In the genomic region with DNA sequence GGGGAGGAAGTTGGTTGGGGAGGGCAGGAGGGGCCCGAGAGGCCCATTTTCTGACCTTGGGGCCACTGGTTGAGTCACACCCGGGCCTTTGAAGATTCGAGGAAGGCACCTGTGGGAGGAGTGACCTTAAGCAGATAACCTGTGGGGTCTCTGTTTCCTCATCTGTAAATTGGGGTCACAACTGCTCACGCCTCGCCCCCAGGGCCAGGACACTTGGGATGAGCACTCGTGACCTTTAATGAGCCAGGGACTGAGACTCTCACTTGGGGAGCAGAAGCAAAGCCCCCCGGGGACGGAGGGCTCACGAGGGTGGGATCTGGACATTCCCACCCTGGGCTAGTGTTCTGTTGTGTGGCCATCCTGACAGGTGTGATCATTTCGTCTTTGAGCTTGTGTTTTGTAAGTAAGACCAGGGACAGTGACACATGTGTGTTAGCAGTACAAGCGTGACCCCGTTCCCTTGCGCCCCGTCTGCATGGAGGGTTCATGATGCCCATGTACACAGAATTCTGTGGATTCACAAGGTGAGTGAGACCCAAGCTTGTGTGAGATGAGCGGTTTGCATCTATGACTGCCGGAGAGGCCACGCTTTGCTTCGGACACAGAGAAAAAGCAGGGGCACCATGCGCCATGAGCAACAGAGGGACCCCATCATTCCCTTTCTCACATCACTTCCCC, we compare ENCODE assay signal across 18 cellular contexts.
DNase-seq lines count a peak whose midpoint lies in the region; ATAC-seq, FAIRE-seq and TF ChIP-seq lines count a peak whose summit lies in the region.
"Had no signal": no experiment of that assay in that cellular context is flagged by ENCODE, and none has a peak within 500 bp of the region (broad histone marks: within the 10 kb centered on the region; RNA-seq: fewer than 3 reads in every experiment).

No MANE protein-coding gene starts in this region.

- H3K4me1 Mint-ChIP-seq in H9 (peaks cover 2 to 3% of the 10 kb centered on the region in 2 experiments; a peak in 2 of 4 replicates), progenitor cell of endocrine pancreas (ENCODE audit: low read depth) (peaks cover 11% of the 10 kb centered on the region), natural killer cell (no peaks in the 10 kb centered on the region)
- H3K4me1 Mint-ChIP-seq: CD8-positive, alpha-beta memory T cell had no signal

- no peak for TF ChIP-seq EP300 in A549 (IDR thresholded peaks at IDR 0.05)

- no peak for TF ChIP-seq POLR2A in A549 (IDR thresholded peaks at IDR 0.05; ENCODE audit: low read length)

- no peak for FAIRE-seq in A549 (lab: Jason Lieb, UNC)
- FAIRE-seq: A204.1, GM12892 had no signal

- H2BK12ac ChIP-seq in H9 (ENCODE audit: insufficient read length, low read depth, low read length) = no peak overlapping the region

- H3K56ac ChIP-seq in H9 (ENCODE audit: insufficient read length, low read depth, low read length) = no peak overlapping the region

- H3T11ph ChIP-seq in H9 (ENCODE audit: low read length) = no peak overlapping the region

- POLR2A ChIA-PET in A549 (lab: Yijun Ruan, JAX) = no interaction called here

- H3K4me1 ChIP-seq in A549 (peaks cover 23% of the 10 kb centered on the region), H9 (ENCODE audit: insufficient read depth, low read length) (no peaks in the 10 kb centered on the region; the same call in 1 of the 2 replicates)
- H3K4me1 ChIP-seq: HAP-1 had no signal

- 82% methylated on average over 19 of the region's 19 CpGs for WGBS in A549 (ENCODE audit: missing lambda C conversion rate)
- no CpG with 5 or more reads among the region's 19 CpGs for WGBS in H9 (ENCODE audit: extremely low coverage, insufficient read length, low lambda C conversion rate)

- CTCF ChIA-PET in A549 (lab: Yijun Ruan, JAX) = no interaction called here

- no peak overlapping the region for H4K5ac ChIP-seq in H9 (ENCODE audit: insufficient read length, low read depth, low read length)

- H3K9me3 ChIP-seq in A549 = no peaks in the 10 kb centered on the region
- no peaks in the 10 kb centered on the region for H3K9me3 ChIP-seq in H9 (ENCODE audit: control insufficient read depth, low read depth, low read length)
- H3K9me3 ChIP-seq: BE2C, Caco-2, HAP-1 had no signal

- DNase-seq in A549 (ENCODE audit: low read depth in 1 of 2, low spot score in 1 of 2) (no peak), H9 (peak; percentile 17), islet precursor cell (peak; percentile 47), progenitor cell of endocrine pancreas (ENCODE audit: low spot score, unreplicated experiment) (no peak), H7 (no peak), amygdala (lab: John Stamatoyannopoulos, UW) (no peak), natural killer cell (no peak)
- DNase-seq in activated CD4-positive, CD25-positive, alpha-beta regulatory T cell treated with anti-CD3 and anti-CD28 coated beads, Interleukin-2, amount 50 U/mL, for 72 hours = no peak
- DNase-seq: BE2C, DND-41, GDM1 had no signal

- H3K14ac ChIP-seq in H9 (ENCODE audit: insufficient read depth, low read length) = no peak overlapping the region

- no peak overlapping the region for H2AK5ac ChIP-seq in H9 (ENCODE audit: insufficient read length, low read length)

- H3K27me3 ChIP-seq in H9 (ENCODE audit: insufficient read depth, low read length) (no peaks in the 10 kb centered on the region), H7 (ENCODE audit: control insufficient read depth, insufficient read depth, low read length) (no peaks in the 10 kb centered on the region)
- H3K27me3 ChIP-seq: BE2C had no signal

- H2BK15ac ChIP-seq in H9 (ENCODE audit: low read depth, low read length) = no peak overlapping the region

- no peak overlapping the region for H3K18ac ChIP-seq in H9 (ENCODE audit: insufficient read length, low read depth, low read length)

- no peaks in the 10 kb centered on the region for H3K79me2 ChIP-seq in H9 (ENCODE audit: insufficient read depth, low read length)

- ATAC-seq in A549 (no peak), natural killer cell (no peak)
- ATAC-seq: GM23338 had no signal

- H3K4ac ChIP-seq in H9 (ENCODE audit: low read depth, low read length) = no peak overlapping the region

- no peak for TF ChIP-seq CTCF in A549 (IDR thresholded peaks at IDR 0.05)
- no peak for TF ChIP-seq CTCF in H9 (conservative IDR thresholded peaks at IDR 0.05)
- TF ChIP-seq CTCF in progenitor cell of endocrine pancreas (IDR thresholded peaks at IDR 0.05; ENCODE audit: unreplicated experiment) = no peak
- TF ChIP-seq CTCF in natural killer cell (IDR thresholded peaks at IDR 0.05) = no peak

- no peaks in the 10 kb centered on the region for H3K23me2 ChIP-seq in H9 (ENCODE audit: insufficient read length, low read depth, low read length, poor library complexity, severe bottlenecking)

- H4K8ac ChIP-seq in H9 (replicated peaks; ENCODE audit: insufficient read length, low read depth, low read length) = no peak overlapping the region

- H3K36me3 Mint-ChIP-seq in H9 (ENCODE audit: insufficient read depth in 1 of 3, low read depth in 3 of 3) (no peaks in the 10 kb centered on the region), progenitor cell of endocrine pancreas (ENCODE audit: insufficient read depth) (no peaks in the 10 kb centered on the region), natural killer cell (no peaks in the 10 kb centered on the region)
- H3K36me3 Mint-ChIP-seq: CD14-positive monocyte; CD8-positive, alpha-beta memory T cell had no signal

- H3K27ac ChIP-seq in A549 (peak overlapping the region; percentile 20 to 71; a peak in 3 of 6 replicates), H9 (ENCODE audit: insufficient read length, low read depth, low read length) (no peak overlapping the region)

- H3K4me3 ChIP-seq in A549 = no peak overlapping the region
- no peak overlapping the region for H3K4me3 ChIP-seq in H7 (ENCODE audit: insufficient read depth, low read depth, low read length)
- H3K4me3 ChIP-seq: GM23338, HAP-1 had no signal

- H2BK20ac ChIP-seq in H9 (ENCODE audit: low read depth, low read length, poor library complexity, severe bottlenecking) = no peak overlapping the region

- TF ChIP-seq RAD21 in A549 (conservative IDR thresholded peaks at IDR 0.05 in 1 of 2, IDR thresholded peaks at IDR 0.05 in 1 of 2) = no peak

- intact Hi-C loops in natural killer cell (cut with micrococcal nuclease) = no loop called here

- H3K23ac ChIP-seq in H9 (ENCODE audit: insufficient read length, low read depth, low read length) = no peak overlapping the region

- H3K4me2 ChIP-seq in A549 (no peak overlapping the region), H9 (ENCODE audit: insufficient read depth, insufficient read length, low read length) (no peak overlapping the region)
- H3K4me2 ChIP-seq: GM23338 had no signal

- H3K27me3 Mint-ChIP-seq in H9 (ENCODE audit: low read depth) = no peaks in the 10 kb centered on the region
- H3K27me3 Mint-ChIP-seq in progenitor cell of endocrine pancreas = peaks cover 12% of the 10 kb centered on the region
- peaks cover 0 to 7% of the 10 kb centered on the region in 2 donors for H3K27me3 Mint-ChIP-seq in natural killer cell (ENCODE audit: low read depth in 2 of 2)

- H2BK120ac ChIP-seq in H9 (ENCODE audit: low read depth, low read length, poor library complexity, severe bottlenecking) = no peak overlapping the region

- H4K91ac ChIP-seq in H9 (ENCODE audit: insufficient read length, low read depth, low read length) = no peak overlapping the region

- H3K79me1 ChIP-seq in H9 (ENCODE audit: insufficient read depth, low read depth, low read length, poor library complexity, severe bottlenecking) = no peaks in the 10 kb centered on the region

- H3K9ac ChIP-seq in H9 (ENCODE audit: extremely low read depth, insufficient read length, low read length) = no peak overlapping the region

- no peaks in the 10 kb centered on the region for H4K20me1 ChIP-seq in H9 (ENCODE audit: control insufficient read depth, insufficient read depth, insufficient read length)

- no peaks in the 10 kb centered on the region for H3K36me3 ChIP-seq in H7 (replicated peaks; ENCODE audit: control insufficient read depth, insufficient read depth, low read length)
- H3K36me3 ChIP-seq: BE2C, HAP-1 had no signal

- H2BK5ac ChIP-seq in H9 (ENCODE audit: insufficient read length, low read length) = no peak overlapping the region

- H3K9me3 Mint-ChIP-seq in H9 (peaks cover 0 to 5% of the 10 kb centered on the region in 2 experiments; a peak in 2 of 5 replicates), progenitor cell of endocrine pancreas (ENCODE audit: low read depth) (peaks cover 3% of the 10 kb centered on the region), natural killer cell (no peaks in the 10 kb centered on the region)
- H3K9me3 Mint-ChIP-seq: CD8-positive, alpha-beta memory T cell; GM23338 had no signal

- H3K27ac Mint-ChIP-seq in H9 = peak overlapping the region in 2 of 3 experiments; percentile 50 to 96; a peak in 3 of 7 replicates
- peak overlapping the region; percentile 39 for H3K27ac Mint-ChIP-seq in progenitor cell of endocrine pancreas
- no peak overlapping the region for H3K27ac Mint-ChIP-seq in natural killer cell
- H3K27ac Mint-ChIP-seq: CD14-positive monocyte; CD8-positive, alpha-beta memory T cell; GM23338 had no signal

- H2AFZ ChIP-seq in H9 (ENCODE audit: low read length) = no peak overlapping the region
- H2AFZ ChIP-seq: GM23338 had no signal

- H3K4me3 Mint-ChIP-seq in H9 (no peak overlapping the region), progenitor cell of endocrine pancreas (ENCODE audit: low read depth) (no peak overlapping the region), natural killer cell (no peak overlapping the region)
- H3K4me3 Mint-ChIP-seq: CD14-positive monocyte; CD8-positive, alpha-beta memory T cell; GM23338 had no signal

TF ChIP-seq in A549, 52 proteins besides CTCF, POLR2A, EP300 and RAD21 (continues in another document):
- TF ChIP-seq HOXA7 (CRISPR knock-in tag; IDR thresholded peaks at IDR 0.05) (no peak), BHLHE40 (IDR thresholded peaks at IDR 0.05; ENCODE audit: low read depth, low read length) (no peak), KDM5A (IDR thresholded peaks at IDR 0.05) (no peak), GATA3 (IDR thresholded peaks at IDR 0.05; ENCODE audit: borderline replicate concordance) (no peak), EHMT2 (IDR thresholded peaks at IDR 0.05; ENCODE audit: low read depth) (no peak), ZSCAN20 (CRISPR knock-in tag; IDR thresholded peaks at IDR 0.05) (no peak), ZFP36 (IDR thresholded peaks at IDR 0.05; ENCODE audit: borderline replicate concordance, partially characterized antibody) (no peak), CEBPB (IDR thresholded peaks at IDR 0.05) (no peak), HDAC2 (IDR thresholded peaks at IDR 0.05) (no peak), SMC3 (IDR thresholded peaks at IDR 0.05) (no peak), HOXB13 (CRISPR knock-in tag; IDR thresholded peaks at IDR 0.05; ENCODE audit: low read depth) (no peak), ZC3H11A (IDR thresholded peaks at IDR 0.05) (no peak)
- TF ChIP-seq, protein P1, sequence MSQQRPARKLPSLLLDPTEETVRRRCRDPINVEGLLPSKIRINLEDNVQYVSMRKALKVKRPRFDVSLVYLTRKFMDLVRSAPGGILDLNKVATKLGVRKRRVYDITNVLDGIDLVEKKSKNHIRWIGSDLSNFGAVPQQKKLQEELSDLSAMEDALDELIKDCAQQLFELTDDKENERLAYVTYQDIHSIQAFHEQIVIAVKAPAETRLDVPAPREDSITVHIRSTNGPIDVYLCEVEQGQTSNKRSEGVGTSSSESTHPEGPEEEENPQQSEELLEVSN (IDR thresholded peaks at IDR 0.05; ENCODE audit: borderline replicate concordance, low read depth) = no peak

Comparison
In these comparisons a context has a peak if more than half of its experiments do, and no peak if none do; other contexts are left out.
1. DNase-seq: peak in H9 (single experiment) and islet precursor cell (single experiment); none in A549 (0 of 2), progenitor cell of endocrine pancreas (single experiment), activated CD4-positive, CD25-positive, alpha-beta regulatory T cell treated with anti-CD3 and anti-CD28 coated beads, Interleukin-2, amount 50 U/mL, for 72 hours (single experiment), H7 (single experiment), amygdala (0 of 56) and natural killer cell (single experiment).
2. H3K27ac Mint-ChIP-seq: peak in H9 (2 of 3) and progenitor cell of endocrine pancreas (single experiment); none in natural killer cell (0 of 2).